In the genomic region with DNA sequence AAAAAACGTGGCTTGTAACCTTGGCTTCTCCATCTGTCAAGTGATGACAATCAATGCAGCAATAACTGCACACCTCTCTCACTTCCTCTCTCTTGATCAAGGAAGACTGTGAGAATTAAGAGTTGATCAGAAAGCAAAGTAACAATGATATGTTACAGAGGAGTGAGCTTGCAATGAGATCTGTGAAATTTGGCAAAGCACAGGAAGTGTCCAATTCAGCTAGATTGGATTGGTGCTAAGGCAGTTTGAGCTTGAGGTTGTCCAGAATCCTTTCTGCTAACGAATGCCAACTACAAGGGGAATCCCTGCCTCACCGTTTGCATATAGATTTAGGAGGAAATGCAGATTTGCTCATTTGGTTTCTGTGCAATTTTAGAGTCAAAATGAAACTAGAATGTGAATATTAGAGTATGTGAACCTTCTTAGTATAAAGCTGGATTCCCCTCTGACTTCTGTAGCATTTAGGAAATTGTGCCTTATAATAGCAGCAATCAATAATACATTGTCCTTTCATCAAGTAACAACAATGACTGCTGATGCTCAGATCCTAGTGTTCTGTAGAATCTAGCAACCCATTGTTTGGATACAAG, we compare ENCODE assay signal across 12 cellular contexts.
DNase-seq lines count a peak whose midpoint lies in the region; ATAC-seq and TF ChIP-seq lines count a peak whose summit lies in the region.
"Had no signal": no experiment of that assay in that cellular context is flagged by ENCODE, and none has a peak within 500 bp of the region (broad histone marks: within the 10 kb centered on the region; RNA-seq: fewer than 3 reads in every experiment).

No MANE protein-coding gene starts in this region.

- DNase-seq in medulla oblongata (ENCODE audit: extremely low spot score) (peak; percentile 86), DMS53 (lab: John Stamatoyannopoulos, UW) (no peak), NCI-H526 treated with DMSO at 0.1 percent for 48 hours (lab: John Stamatoyannopoulos, UW) (no peak), suprapubic skin (ENCODE audit: low spot score in 2 of 2) (no peak), left lung (no peak)
- DNase-seq: cortex of kidney, mesenchymal stem cell had no signal

- no peak for TF ChIP-seq POLR2A in suprapubic skin (IDR thresholded peaks at IDR 0.05)

- ATAC-seq in GM18867 (IDR thresholded peaks at IDR 0.05; ENCODE audit: unreplicated experiment) (peak; percentile 52), GM21576 (IDR thresholded peaks at IDR 0.05; ENCODE audit: unreplicated experiment) (peak; percentile 54), HG03558 (IDR thresholded peaks at IDR 0.05; ENCODE audit: extremely low read depth, unreplicated experiment) (peak; percentile 35), left lung (no peak)

- no peaks in the 10 kb centered on the region for H3K36me3 ChIP-seq in suprapubic skin
- no peaks in the 10 kb centered on the region for H3K36me3 ChIP-seq in left lung

- H3K27ac ChIP-seq in suprapubic skin (no peak overlapping the region), left lung (no peak overlapping the region)
- H3K27ac ChIP-seq: HL-60, SK-N-MC had no signal

- TF ChIP-seq EP300 in suprapubic skin (IDR thresholded peaks at IDR 0.05): no peak

- H3K4me1 ChIP-seq in suprapubic skin (no peaks in the 10 kb centered on the region), left lung (no peaks in the 10 kb centered on the region)

- intact Hi-C loops in left lung (cut with DNase I): no loop called here

- no peaks in the 10 kb centered on the region for H3K9me3 ChIP-seq in suprapubic skin
- H3K9me3 ChIP-seq in left lung: peaks cover 0 to 9% of the 10 kb centered on the region in 2 donors

- WGBS in suprapubic skin: 28% methylated on average over 3 of the region's 3 CpGs

- H3K4me3 ChIP-seq in suprapubic skin (no peak overlapping the region), left lung (no peak overlapping the region)
- H3K4me3 ChIP-seq: SK-N-MC had no signal

- H3K27me3 ChIP-seq in suprapubic skin (no peaks in the 10 kb centered on the region), left lung (no peaks in the 10 kb centered on the region)

- TF ChIP-seq CTCF in suprapubic skin (IDR thresholded peaks at IDR 0.05) (no peak), left lung (IDR thresholded peaks at IDR 0.05) (no peak)
